ENCODE assay signal across 9 cellular contexts in the genomic region with DNA sequence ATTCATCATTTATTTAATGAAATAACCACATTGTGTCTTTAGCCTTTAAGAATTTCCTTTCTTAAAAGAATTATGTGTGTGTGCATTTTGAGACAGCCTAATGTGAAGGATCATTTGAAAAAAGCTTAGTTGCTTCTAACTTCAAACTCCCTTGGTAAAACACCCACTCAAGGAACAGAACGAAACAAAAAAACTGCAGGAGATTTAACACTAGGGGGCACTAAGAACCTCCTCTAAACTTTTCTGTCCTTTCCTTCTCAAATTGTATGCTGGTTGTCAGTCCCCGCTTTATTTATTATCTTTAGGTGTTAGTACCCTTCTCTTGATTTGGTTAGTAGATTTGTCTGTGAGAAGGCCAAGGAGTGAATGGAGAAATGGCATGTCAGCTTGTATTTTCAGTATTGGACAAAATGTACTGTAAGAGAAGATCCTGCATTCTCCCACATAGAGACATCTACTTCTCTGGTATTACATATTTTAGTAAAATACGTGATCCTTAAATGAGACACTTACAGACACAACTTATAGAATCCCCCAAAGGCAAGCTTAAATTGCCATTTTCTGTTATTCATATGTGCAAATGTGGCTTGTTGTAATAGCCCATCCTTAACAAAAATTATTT.
DNase-seq lines count a peak whose midpoint lies in the region; ATAC-seq and TF ChIP-seq lines count a peak whose summit lies in the region.
"Had no signal": no experiment of that assay in that cellular context is flagged by ENCODE, and none has a peak within 500 bp of the region (broad histone marks: within the 10 kb centered on the region; RNA-seq: fewer than 3 reads in every experiment).

No MANE protein-coding gene starts in this region.

- no peak for TF ChIP-seq EP300 in transverse colon (IDR thresholded peaks at IDR 0.05; ENCODE audit: low read depth)

- no peaks in the 10 kb centered on the region for H3K9me2 ChIP-seq in Loucy (replicated peaks; ENCODE audit: low read depth, low read length)

- no peaks in the 10 kb centered on the region for H3K4me1 Mint-ChIP-seq in CD4-positive, alpha-beta memory T cell

- POLR2A ChIA-PET in CD4-positive, alpha-beta memory T cell (lab: Charles Lee; ENCODE audit: partially characterized antibody), result no interaction called here

- CTCF ChIA-PET in CD4-positive, alpha-beta memory T cell (lab: Charles Lee; ENCODE audit: partially characterized antibody), result no interaction called here

- no peak for TF ChIP-seq POLR2A in transverse colon (IDR thresholded peaks at IDR 0.05)

- H3K4me1 ChIP-seq in Loucy (ENCODE audit: insufficient read depth, low read length, poor library complexity, severe bottlenecking), result no peaks in the 10 kb centered on the region
- H3K4me1 ChIP-seq in transverse colon, result no peaks in the 10 kb centered on the region
- no peaks in the 10 kb centered on the region for H3K4me1 ChIP-seq in CD4-positive, alpha-beta memory T cell (ENCODE audit: insufficient read depth, low read length)
- H3K4me1 ChIP-seq: parathyroid adenoma had no signal

- H4K20me1 ChIP-seq in Loucy (ENCODE audit: insufficient read depth, low read length, poor library complexity, severe bottlenecking), result no peaks in the 10 kb centered on the region

- in situ Hi-C loops in SK-MEL-5 (cut with HindIII; ENCODE audit: low pct_unique_long_range_greater_than_20kb, low sequenced_read_pairs) (no loop called here), transverse colon (cut with MboI; ENCODE audit: low pct_ligation_motif_present in 1 of 4, low pct_unique_long_range_greater_than_20kb in 1 of 4, low sequenced_read_pairs in 3 of 4) (loop anchor here in 2 of 4 donors (25.0 kb wide), 2 partner anchors 474 to 499 kb away; no protein-coding TSS in a partner anchor)

- H2AFZ ChIP-seq in Loucy (ENCODE audit: low read length), result no peak overlapping the region
- H2AFZ ChIP-seq: parathyroid adenoma had no signal

- H3K27ac ChIP-seq in transverse colon, result no peak overlapping the region
- no peak overlapping the region for H3K27ac ChIP-seq in CD4-positive, alpha-beta memory T cell (ENCODE audit: low read depth, low read length)
- H3K27ac ChIP-seq: parathyroid adenoma had no signal

- peaks cover 0 to 7% (median 2%) of the 10 kb centered on the region in 8 donors for H3K9me3 Mint-ChIP-seq in CD4-positive, alpha-beta memory T cell

- no peak overlapping the region for H3K27ac Mint-ChIP-seq in CD4-positive, alpha-beta memory T cell

- H3K9me3 ChIP-seq in Loucy (ENCODE audit: insufficient read depth, low read depth, low read length) (no peaks in the 10 kb centered on the region), transverse colon (no peaks in the 10 kb centered on the region)
- no peaks in the 10 kb centered on the region for H3K9me3 ChIP-seq in CD4-positive, alpha-beta memory T cell (ENCODE audit: control insufficient read depth in 1 of 2, low read length in 2 of 2)

- H3K4me3 Mint-ChIP-seq in CD4-positive, alpha-beta memory T cell, result no peak overlapping the region

- no peaks in the 10 kb centered on the region for H3F3A ChIP-seq in Loucy (ENCODE audit: low read depth)

- no peak overlapping the region for H3K9ac ChIP-seq in Loucy (ENCODE audit: low read depth, low read length, poor library complexity, severe bottlenecking)
- H3K9ac ChIP-seq: parathyroid adenoma had no signal

- H3K4me3 ChIP-seq in Loucy (ENCODE audit: low read length, poor library complexity, severe bottlenecking), result no peak overlapping the region
- no peak overlapping the region for H3K4me3 ChIP-seq in transverse colon
- H3K4me3 ChIP-seq in CD4-positive, alpha-beta memory T cell (ENCODE audit: low read length in 2 of 2), result no peak overlapping the region

- no peaks in the 10 kb centered on the region for H3K79me2 ChIP-seq in Loucy (ENCODE audit: insufficient read depth, low read length)
- H3K79me2 ChIP-seq: parathyroid adenoma had no signal

- no peaks in the 10 kb centered on the region for H3K36me3 ChIP-seq in Loucy (ENCODE audit: insufficient read depth, low read length)
- no peaks in the 10 kb centered on the region for H3K36me3 ChIP-seq in transverse colon
- no peaks in the 10 kb centered on the region for H3K36me3 ChIP-seq in CD4-positive, alpha-beta memory T cell (ENCODE audit: insufficient read depth, low read length)

- no peaks in the 10 kb centered on the region for H3K36me3 Mint-ChIP-seq in CD4-positive, alpha-beta memory T cell

- no peaks in the 10 kb centered on the region for H3K27me3 ChIP-seq in Loucy (ENCODE audit: insufficient read depth, low read length, poor library complexity, severe bottlenecking)
- H3K27me3 ChIP-seq in transverse colon, result no peaks in the 10 kb centered on the region
- H3K27me3 ChIP-seq in CD4-positive, alpha-beta memory T cell (ENCODE audit: insufficient read depth, low read length), result no peaks in the 10 kb centered on the region

- DNase-seq in GM04504 (ENCODE audit: low read depth), result peak; percentile 4
- DNase-seq in SK-MEL-5 (ENCODE audit: low read depth, low spot score), result peak; percentile 81
- peak; percentile 31 for DNase-seq in globus pallidus (ENCODE audit: low spot score)
- no peak for DNase-seq in transverse colon
- no peak for DNase-seq in CD4-positive, alpha-beta memory T cell
- no peak for DNase-seq in activated naive CD4-positive, alpha-beta T cell treated with anti-CD3 and anti-CD28 coated beads, Interleukin-2, amount 50 U/mL, for 16 hours

- H3K4me2 ChIP-seq in Loucy (ENCODE audit: low read depth, low read length, poor library complexity, severe bottlenecking), result no peak overlapping the region

- ATAC-seq in GM21786 (IDR thresholded peaks at IDR 0.05; ENCODE audit: unreplicated experiment), result peak; percentile 69

- intact Hi-C loops in transverse colon (cut with DNase I; ENCODE audit: low total_unique reads), result no loop called here
- intact Hi-C loops in CD4-positive, alpha-beta memory T cell (cut with micrococcal nuclease), result no loop called here

- H3K27me3 Mint-ChIP-seq in CD4-positive, alpha-beta memory T cell, result no peaks in the 10 kb centered on the region

- TF ChIP-seq CTCF in Loucy (conservative IDR thresholded peaks at IDR 0.05; ENCODE audit: low read length) (peak; percentile 76), transverse colon (IDR thresholded peaks at IDR 0.05) (peak; percentile 45 to 55 (median 52))

- 23% methylated on average over 3 of the region's 3 CpGs for WGBS in transverse colon (ENCODE audit: low coverage in 1 of 2), 2 donors

Comparison
In these comparisons a context has a peak if more than half of its experiments do, and no peak if none do; other contexts are left out.
1. DNase-seq: peak in GM04504 (single experiment), SK-MEL-5 (single experiment) and globus pallidus (single experiment); none in transverse colon (single experiment), CD4-positive, alpha-beta memory T cell (0 of 5) and activated naive CD4-positive, alpha-beta T cell treated with anti-CD3 and anti-CD28 coated beads, Interleukin-2, amount 50 U/mL, for 16 hours (single experiment).